In the genomic region with DNA sequence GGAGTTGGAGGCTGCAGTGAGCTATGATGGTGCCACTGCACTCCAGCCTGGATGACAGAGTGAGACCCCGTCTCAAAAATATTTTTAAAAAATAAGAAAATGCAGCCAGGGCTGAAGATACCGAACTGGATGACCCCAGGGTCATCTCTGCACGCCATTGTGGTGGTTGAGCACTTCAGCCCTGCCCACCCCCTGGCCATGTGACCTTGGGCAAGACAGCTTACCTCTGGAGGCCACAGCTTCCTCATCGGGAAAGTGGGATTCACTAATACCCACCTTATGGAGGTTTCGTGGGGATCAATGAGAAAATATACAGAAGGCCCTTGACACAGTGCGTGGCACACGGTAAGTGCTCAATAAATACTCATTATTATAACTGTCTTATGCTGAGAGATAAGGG, we compare ENCODE assay signal across 18 cellular contexts. TPM values are rescaled to one million over a fixed set of nuclear protein-coding genes. Genes with fewer than 3 reads are reported as not detected.
DNase-seq lines count a peak whose midpoint lies in the region; ATAC-seq and TF ChIP-seq lines count a peak whose summit lies in the region.
"Had no signal": no experiment of that assay in that cellular context is flagged by ENCODE, and none has a peak within 500 bp of the region (broad histone marks: within the 10 kb centered on the region; RNA-seq: fewer than 3 reads in every experiment).

No MANE protein-coding gene starts in this region.

- CTCF ChIA-PET in RWPE1 (lab: Yijun Ruan, JAX) = interaction anchor here (0.6 to 1.1 kb wide), 3 partner anchors 23 to 176 kb away, joined by 3 to 5 read pairs (median 4); no protein-coding TSS in a partner anchor

- H2BK15ac ChIP-seq in neuronal stem cell (ENCODE audit: low read length) = no peak overlapping the region

- H3K4ac ChIP-seq in neuronal stem cell (ENCODE audit: low read length) = no peak overlapping the region

- H3K79me1 ChIP-seq in neuronal stem cell (ENCODE audit: low read depth, low read length) = no peaks in the 10 kb centered on the region

- no peak for ATAC-seq in Right ventricle myocardium inferior
- no peak for ATAC-seq in GM19397 (IDR thresholded peaks at IDR 0.05; ENCODE audit: unreplicated experiment)

- POLR2A ChIA-PET in RWPE1 (lab: Yijun Ruan, JAX; ENCODE audit: low non-redundant PET) = no interaction called here

- H3K36me3 ChIP-seq in cardiac muscle cell = peaks cover 4% of the 10 kb centered on the region
- H3K36me3 ChIP-seq in neuronal stem cell (replicated peaks in 1 of 2; ENCODE audit: control insufficient read depth in 2 of 2, insufficient read depth in 2 of 2, low read length in 2 of 2) = peaks cover 19 to 32% of the 10 kb centered on the region in 2 donors
- H3K36me3 ChIP-seq: BE2C had no signal

- intact Hi-C loops in Right ventricle myocardium inferior (cut with DNase I) (loop anchor here (5.0 to 10.0 kb wide), 2 partner anchors 82 to 164 kb away; no protein-coding TSS in a partner anchor), dorsolateral prefrontal cortex (cut with DNase I) (loop anchor here in 1 of 2 donors (10.0 kb wide), 1 partner anchor 174 kb away; no protein-coding TSS in a partner anchor), head of caudate nucleus (cut with DNase I) (loop anchor here (10.0 kb wide), 1 partner anchor 116 kb away; a partner anchor contains a TSS)

- H3K4me2 ChIP-seq in neuronal stem cell (ENCODE audit: insufficient read depth, low read length, poor library complexity, severe bottlenecking) = no peak overlapping the region

- no peak overlapping the region for H2AFZ ChIP-seq in neuronal stem cell (ENCODE audit: low read length)

- peak overlapping the region; percentile 25 for H3K27ac ChIP-seq in cardiac muscle cell
- peak overlapping the region; percentile 52; the same call in 1 of the 2 replicates for H3K27ac ChIP-seq in RWPE1
- H3K27ac ChIP-seq in dorsolateral prefrontal cortex = peak overlapping the region in 33 of 59 donors; percentile 66 to 91 (median 86)
- no peak overlapping the region for H3K27ac ChIP-seq in neuronal stem cell (replicated peaks; ENCODE audit: low read length)
- H3K27ac ChIP-seq: BLaER1 treated with 17β-estradiol and CSF1 and Interleukin-3, amounts not matched to agents 10 nM and 100 nM; GM23248 had no signal

- DNase-seq in cardiac muscle cell (ENCODE audit: low read depth in 1 of 2, low spot score in 1 of 2) (no peak), Right ventricle myocardium inferior (ENCODE audit: missing footprints) (no peak), RWPE1 (ENCODE audit: low spot score) (no peak), dorsolateral prefrontal cortex (no peak), neuronal stem cell (ENCODE audit: low spot score) (no peak), head of caudate nucleus (no peak)
- no peak for DNase-seq in stimulated activated CD4-positive, alpha-beta T cell treated with anti-CD3 and anti-CD28 coated beads, Interleukin-2, amount 100 ng/mL, for 24 hours
- DNase-seq: AML-193; CD4-positive, alpha-beta T cell; CD8-positive, alpha-beta memory T cell; DMS153; DND-41; GM23248; H7; HCEC 1CT had no signal

- peak overlapping the region; percentile 17 for H2AK5ac ChIP-seq in neuronal stem cell (ENCODE audit: low read depth, low read length)

- H3K23ac ChIP-seq in neuronal stem cell (ENCODE audit: low read depth, low read length, poor library complexity) = no peak overlapping the region

- H3K27me3 ChIP-seq in cardiac muscle cell (no peaks in the 10 kb centered on the region), dorsolateral prefrontal cortex (no peaks in the 10 kb centered on the region), neuronal stem cell (ENCODE audit: control insufficient read depth in 3 of 3, insufficient read depth in 3 of 3, low read depth in 1 of 3, low read length in 3 of 3) (peaks cover 0 to 3% (median 0%) of the 10 kb centered on the region in 3 experiments)
- H3K27me3 ChIP-seq: BE2C; BLaER1 treated with 17β-estradiol and CSF1 and Interleukin-3, amounts not matched to agents 10 nM and 100 nM had no signal

- no peak overlapping the region for H2BK120ac ChIP-seq in neuronal stem cell (ENCODE audit: low read depth, low read length)

- WGBS in neuronal stem cell (ENCODE audit: extremely low coverage in 2 of 2, insufficient read length in 2 of 2, insufficient replicate concordance in 1 of 2), 2 donors = no CpG with 5 or more reads among the region's 7 CpGs

- H3K14ac ChIP-seq in neuronal stem cell (ENCODE audit: low read length) = no peak overlapping the region

- H4K91ac ChIP-seq in neuronal stem cell (ENCODE audit: low read depth, low read length, poor library complexity) = no peak overlapping the region

- H2BK12ac ChIP-seq in neuronal stem cell (ENCODE audit: low read length) = no peak overlapping the region

- H3K9me3 ChIP-seq in cardiac muscle cell (ENCODE audit: low read depth) (no peaks in the 10 kb centered on the region), neuronal stem cell (replicated peaks in 1 of 2; ENCODE audit: control insufficient read depth in 2 of 2, insufficient read depth in 1 of 2, low read depth in 1 of 2, low read length in 2 of 2) (no peaks in the 10 kb centered on the region)
- H3K9me3 ChIP-seq: BE2C; BLaER1 treated with 17β-estradiol and CSF1 and Interleukin-3, amounts not matched to agents 10 nM and 100 nM had no signal

- H3K18ac ChIP-seq in neuronal stem cell (ENCODE audit: low read length) = no peak overlapping the region

- H3K4me1 ChIP-seq in cardiac muscle cell (ENCODE audit: low read depth) = peaks cover 20% of the 10 kb centered on the region
- H3K4me1 ChIP-seq in neuronal stem cell (ENCODE audit: control insufficient read depth in 2 of 2, insufficient read depth in 1 of 2, low read depth in 1 of 2, low read length in 2 of 2) = peaks cover 8 to 15% of the 10 kb centered on the region in 2 donors

- H4K8ac ChIP-seq in neuronal stem cell (ENCODE audit: low read depth, low read length) = no peak overlapping the region

- H3K4me3 ChIP-seq in cardiac muscle cell (no peak overlapping the region), dorsolateral prefrontal cortex (no peak overlapping the region), neuronal stem cell (ENCODE audit: low read length in 2 of 2) (no peak overlapping the region)
- H3K4me3 ChIP-seq: BLaER1 treated with 17β-estradiol and CSF1 and Interleukin-3, amounts not matched to agents 10 nM and 100 nM; GM23248 had no signal

- H3K9ac ChIP-seq in neuronal stem cell (ENCODE audit: low read depth, low read length, poor library complexity) = no peak overlapping the region
- H3K9ac ChIP-seq: BLaER1 treated with 17β-estradiol and CSF1 and Interleukin-3, amounts not matched to agents 10 nM and 100 nM; GM23248 had no signal

- H2BK5ac ChIP-seq in neuronal stem cell (ENCODE audit: low read length) = peak overlapping the region; percentile 84

- TF ChIP-seq CTCF in cardiac muscle cell (IDR thresholded peaks at IDR 0.05; ENCODE audit: low read depth, low read length) (no peak), RWPE1 (conservative IDR thresholded peaks at IDR 0.05; ENCODE audit: low read depth) (no peak), dorsolateral prefrontal cortex (IDR thresholded peaks at IDR 0.05 in 54 of 56, conservative IDR thresholded peaks at IDR 0.05 in 2 of 56; ENCODE audit: low read depth in 1 of 56, partially characterized antibody in 56 of 56) (no peak)

RNA-seq across cellular contexts. Expression of a gene that starts 25.5 kb away (rescaled TPM):
- total RNA-seq in cardiac muscle cell (56.1 and 83.3 TPM in 2 replicates), Right ventricle myocardium inferior (11.8 TPM), dorsolateral prefrontal cortex (10 to 100 TPM; 11.9 to 45.9 (median 24.6) TPM)
- 22.6 and 29.0 TPM in 2 replicates for polyA plus RNA-seq in cardiac muscle cell
- polyA plus RNA-seq in neuronal stem cell (2013, experiment 1 of 2) = 25.4 TPM
- polyA plus RNA-seq in neuronal stem cell (2013, experiment 2 of 2) = 26.4 TPM

RNA-seq across cellular contexts. Expression of a gene that starts 25.8 kb away (rescaled TPM):
- 89.4 and 133 TPM in 2 replicates for total RNA-seq in cardiac muscle cell
- polyA plus RNA-seq in cardiac muscle cell = 130 and 174 TPM in 2 replicates
- 61.7 TPM for total RNA-seq in Right ventricle myocardium inferior
- 10 to 100 TPM; 17.6 to 53.8 (median 31.3) TPM for total RNA-seq in dorsolateral prefrontal cortex
- 27.4 TPM for polyA plus RNA-seq in neuronal stem cell (2013, experiment 1 of 2)
- polyA plus RNA-seq in neuronal stem cell (2013, experiment 2 of 2) = 27.9 TPM
